ENCODE assay signal across 19 cellular contexts in genomic region chrX:87805829-87806490, GRCh38.
A peak's percentile ranks its signal among the peaks of the same experiment; 100 is the strongest.
DNase-seq lines count a peak whose midpoint lies in the region; TF ChIP-seq lines count a peak whose summit lies in the region.
"Had no signal": no experiment of that assay in that cellular context is flagged by ENCODE, and none has a peak within 500 bp of the region (broad histone marks: within the 10 kb centered on the region; RNA-seq: fewer than 3 reads in every experiment).

No MANE protein-coding gene starts in this region.

- H2BK120ac ChIP-seq in trophoblast cell (ENCODE audit: insufficient read depth, low read length, poor library complexity) = no peak overlapping the region

- H3K4ac ChIP-seq in trophoblast cell (ENCODE audit: low read depth, low read length) = no peak overlapping the region

- H3K4me3 Mint-ChIP-seq in activated T-helper 1 cell treated with anti-CD3 and anti-CD28 coated beads, Interleukin-12 subunit alpha, Interleukin-12 subunit beta, Interleukin-2, Interleukin-4 antibody, amounts not matched to agents 30 ng/mL and 10 ng/mL and 1 ng/mL, durations not matched to agents 14 hours and 24 hours and 36 hours = no peak overlapping the region
- H3K4me3 Mint-ChIP-seq: activated CD4-positive, alpha-beta T cell treated with anti-CD3 and anti-CD28 coated beads for 36 hours; CD8-positive, alpha-beta T cell had no signal

- no peak overlapping the region for H2AFZ ChIP-seq in hepatocyte
- H2AFZ ChIP-seq in trophoblast cell (ENCODE audit: insufficient read depth, low read length, poor library complexity) = no peak overlapping the region
- no peak overlapping the region for H2AFZ ChIP-seq in GM23248

- H2BK5ac ChIP-seq in trophoblast cell (ENCODE audit: low read depth, low read length, poor library complexity) = no peak overlapping the region

- H3K9me3 Mint-ChIP-seq in activated T-helper 1 cell treated with anti-CD3 and anti-CD28 coated beads, Interleukin-12 subunit alpha, Interleukin-12 subunit beta, Interleukin-2, Interleukin-4 antibody, amounts not matched to agents 30 ng/mL and 10 ng/mL and 1 ng/mL, durations not matched to agents 14 hours and 24 hours and 36 hours = no peaks in the 10 kb centered on the region
- H3K9me3 Mint-ChIP-seq: CD8-positive, alpha-beta T cell had no signal

- H3K36me3 Mint-ChIP-seq in activated T-helper 1 cell treated with anti-CD3 and anti-CD28 coated beads, Interleukin-12 subunit alpha, Interleukin-12 subunit beta, Interleukin-2, Interleukin-4 antibody, amounts not matched to agents 30 ng/mL and 10 ng/mL and 1 ng/mL, durations not matched to agents 14 hours and 24 hours and 36 hours (ENCODE audit: low read depth) = no peaks in the 10 kb centered on the region
- H3K36me3 Mint-ChIP-seq: CD8-positive, alpha-beta T cell had no signal

- no peaks in the 10 kb centered on the region for H3K9me2 ChIP-seq in hepatocyte (replicated peaks; ENCODE audit: insufficient read depth)
- no peaks in the 10 kb centered on the region for H3K9me2 ChIP-seq in GM23248 (ENCODE audit: insufficient read depth)

- no peaks in the 10 kb centered on the region for H3F3A ChIP-seq in GM23248 (ENCODE audit: insufficient read depth)

- in situ Hi-C loops in GM23248 (cut with MboI) = no loop called here

- H3K27me3 ChIP-seq in hepatocyte (no peaks in the 10 kb centered on the region), trophoblast cell (ENCODE audit: insufficient read depth, low read length) (no peaks in the 10 kb centered on the region), GM23248 (replicated peaks; ENCODE audit: insufficient read depth) (no peaks in the 10 kb centered on the region)

- H3K79me1 ChIP-seq in trophoblast cell (ENCODE audit: low read length) = no peaks in the 10 kb centered on the region

- intact Hi-C loops in activated T-helper 1 cell treated with anti-CD3 and anti-CD28 coated beads, Interleukin-12 subunit alpha, Interleukin-12 subunit beta, Interleukin-2, Interleukin-4 antibody, amounts not matched to agents 30 ng/mL and 10 ng/mL and 1 ng/mL, durations not matched to agents 14 hours and 24 hours and 36 hours (cut with micrococcal nuclease) = no loop called here

- peak overlapping the region; percentile 10 for H3K4me2 ChIP-seq in hepatocyte
- H3K4me2 ChIP-seq in trophoblast cell (ENCODE audit: low read length) = no peak overlapping the region
- no peak overlapping the region for H3K4me2 ChIP-seq in GM23248 (ENCODE audit: unreplicated experiment)

- H3K9me3 ChIP-seq in hepatocyte (ENCODE audit: low read depth) = no peaks in the 10 kb centered on the region
- no peaks in the 10 kb centered on the region for H3K9me3 ChIP-seq in trophoblast cell (ENCODE audit: insufficient read depth, low read depth, low read length)
- no peaks in the 10 kb centered on the region for H3K9me3 ChIP-seq in GM23248 (ENCODE audit: low read depth)

- H3K18ac ChIP-seq in trophoblast cell (ENCODE audit: low read length) = no peak overlapping the region

- DNase-seq in M059J (ENCODE audit: low read depth) (peak; percentile 0), cardiac fibroblast (ENCODE audit: low read depth in 2 of 2) (peak; percentile 4 to 64), hepatocyte (ENCODE audit: low spot score) (peak; percentile 10), trophoblast cell (peak in 1 of 2 donors; percentile 25), DMS53 treated with DMSO at 0.1 percent for 48 hours (lab: John Stamatoyannopoulos, UW; ENCODE audit: unreplicated experiment) (no peak), GM23248 (no peak), caudate nucleus (lab: John Stamatoyannopoulos, UW) (no peak)
- DNase-seq in activated T-helper 1 cell treated with anti-CD3 and anti-CD28 coated beads, Interleukin-12 subunit alpha, Interleukin-12 subunit beta, Interleukin-2, Interleukin-4 antibody, amounts not matched to agents 30 ng/mL and 10 ng/mL and 1 ng/mL, durations not matched to agents 14 hours and 24 hours and 36 hours (ENCODE audit: low spot score) = no peak
- DNase-seq: activated CD4-positive, alpha-beta T cell treated with anti-CD3 and anti-CD28 coated beads for 36 hours; CD8-positive, alpha-beta T cell; DND-41; hypothalamus; left colon; mucosa of descending colon; NCI-H2029; NCI-H446 treated with DMSO at 0.1 percent for 48 hours; NK-92 treated with Interleukin-12 subunit alpha and Interleukin-12 subunit beta, amount 100 ng/mL, for 24 hours had no signal

- H3K9ac ChIP-seq in trophoblast cell (ENCODE audit: low read length) (no peak overlapping the region), GM23248 (no peak overlapping the region)

- no peak overlapping the region for H4K91ac ChIP-seq in trophoblast cell (ENCODE audit: low read depth, low read length)

- TF ChIP-seq CTCF in cardiac fibroblast (IDR thresholded peaks at IDR 0.05; ENCODE audit: low read depth, low read length) (no peak), hepatocyte (IDR thresholded peaks at IDR 0.05; ENCODE audit: poor library complexity) (no peak)

- H4K20me1 ChIP-seq in hepatocyte (ENCODE audit: insufficient read depth, poor library complexity, severe bottlenecking) (no peaks in the 10 kb centered on the region), GM23248 (ENCODE audit: insufficient read depth) (no peaks in the 10 kb centered on the region)

- no peak overlapping the region for H4K12ac ChIP-seq in trophoblast cell (ENCODE audit: low read depth, low read length)

- H3K36me3 ChIP-seq in hepatocyte (replicated peaks; ENCODE audit: insufficient read depth, low read depth) (no peaks in the 10 kb centered on the region), trophoblast cell (ENCODE audit: control insufficient read depth in 1 of 2, insufficient read depth in 2 of 2, low read length in 2 of 2) (no peaks in the 10 kb centered on the region), GM23248 (ENCODE audit: low read depth) (no peaks in the 10 kb centered on the region)

- H3K4me3 ChIP-seq in cardiac fibroblast (replicated peaks in 1 of 2; ENCODE audit: low read depth in 2 of 2, low read length in 2 of 2) (no peak overlapping the region), hepatocyte (no peak overlapping the region), trophoblast cell (ENCODE audit: low read depth, low read length) (no peak overlapping the region), GM23248 (no peak overlapping the region)
- H3K4me3 ChIP-seq: K562, mucosa of descending colon had no signal

- H3K4me1 ChIP-seq in hepatocyte (ENCODE audit: insufficient read depth) = no peaks in the 10 kb centered on the region
- H3K4me1 ChIP-seq in trophoblast cell (ENCODE audit: control insufficient read depth in 1 of 2, insufficient read depth in 2 of 2, low read length in 2 of 2) = no peaks in the 10 kb centered on the region
- H3K4me1 ChIP-seq in GM23248 (ENCODE audit: insufficient read depth) = no peaks in the 10 kb centered on the region

- H3K27ac Mint-ChIP-seq in activated T-helper 1 cell treated with anti-CD3 and anti-CD28 coated beads, Interleukin-12 subunit alpha, Interleukin-12 subunit beta, Interleukin-2, Interleukin-4 antibody, amounts not matched to agents 30 ng/mL and 10 ng/mL and 1 ng/mL, durations not matched to agents 14 hours and 24 hours and 36 hours = no peak overlapping the region
- H3K27ac Mint-ChIP-seq: activated CD4-positive, alpha-beta T cell treated with anti-CD3 and anti-CD28 coated beads for 36 hours; CD8-positive, alpha-beta T cell had no signal

- no peak overlapping the region for H2BK12ac ChIP-seq in trophoblast cell (ENCODE audit: low read length)

- no peak overlapping the region for H4K8ac ChIP-seq in trophoblast cell (ENCODE audit: low read depth, low read length)

- H3K79me2 ChIP-seq in hepatocyte = no peaks in the 10 kb centered on the region
- no peaks in the 10 kb centered on the region for H3K79me2 ChIP-seq in trophoblast cell (ENCODE audit: control insufficient read depth, insufficient read depth, low read length, poor library complexity)
- H3K79me2 ChIP-seq in GM23248 (ENCODE audit: insufficient read depth) = no peaks in the 10 kb centered on the region

- no peaks in the 10 kb centered on the region for H3K4me1 Mint-ChIP-seq in activated T-helper 1 cell treated with anti-CD3 and anti-CD28 coated beads, Interleukin-12 subunit alpha, Interleukin-12 subunit beta, Interleukin-2, Interleukin-4 antibody, amounts not matched to agents 30 ng/mL and 10 ng/mL and 1 ng/mL, durations not matched to agents 14 hours and 24 hours and 36 hours (ENCODE audit: low read depth)
- H3K4me1 Mint-ChIP-seq: activated CD4-positive, alpha-beta T cell treated with anti-CD3 and anti-CD28 coated beads for 36 hours had no signal

- no peaks in the 10 kb centered on the region for H3K27me3 Mint-ChIP-seq in activated T-helper 1 cell treated with anti-CD3 and anti-CD28 coated beads, Interleukin-12 subunit alpha, Interleukin-12 subunit beta, Interleukin-2, Interleukin-4 antibody, amounts not matched to agents 30 ng/mL and 10 ng/mL and 1 ng/mL, durations not matched to agents 14 hours and 24 hours and 36 hours (ENCODE audit: insufficient read depth)
- H3K27me3 Mint-ChIP-seq: activated CD4-positive, alpha-beta T cell treated with anti-CD3 and anti-CD28 coated beads for 36 hours had no signal

- no peak overlapping the region for H3K23ac ChIP-seq in trophoblast cell (ENCODE audit: low read length)

- H2AK5ac ChIP-seq in trophoblast cell (ENCODE audit: low read length) = no peak overlapping the region

- H3K14ac ChIP-seq in trophoblast cell (ENCODE audit: low read length) = no peak overlapping the region

- peak overlapping the region; percentile 25 for H3K27ac ChIP-seq in hepatocyte
- peak overlapping the region; percentile 25 for H3K27ac ChIP-seq in trophoblast cell (ENCODE audit: low read depth, low read length)
- H3K27ac ChIP-seq in GM23248 = no peak overlapping the region
- H3K27ac ChIP-seq in caudate nucleus (ENCODE audit: low read depth, low read length) = no peak overlapping the region
- H3K27ac ChIP-seq: RWPE1 had no signal

- WGBS in hepatocyte (ENCODE audit: low lambda C conversion rate, missing lambda C conversion rate) = 12% methylated on average over 5 of the region's 5 CpGs
- WGBS in trophoblast cell (ENCODE audit: extremely low coverage, insufficient coverage, insufficient read length) = no CpG with 5 or more reads among the region's 5 CpGs
- 5 to 7% methylated on average over 5 of the region's 5 CpGs for WGBS in GM23248 (ENCODE audit: low coverage in 1 of 2, low lambda C conversion rate in 2 of 2, missing lambda C conversion rate in 2 of 2), 2 experiments

Comparison
In these comparisons a context has a peak if more than half of its experiments do, and no peak if none do; other contexts are left out.
1. DNase-seq: peak in M059J (single experiment), cardiac fibroblast (2 of 2) and hepatocyte (single experiment); none in DMS53 treated with DMSO at 0.1 percent for 48 hours (single experiment), GM23248 (single experiment), activated T-helper 1 cell treated with anti-CD3 and anti-CD28 coated beads, Interleukin-12 subunit alpha, Interleukin-12 subunit beta, Interleukin-2, Interleukin-4 antibody, amounts not matched to agents 30 ng/mL and 10 ng/mL and 1 ng/mL, durations not matched to agents 14 hours and 24 hours and 36 hours (single experiment) and caudate nucleus (0 of 61).
2. H3K27ac ChIP-seq: peak in hepatocyte (single experiment) and trophoblast cell (single experiment); none in GM23248 (single experiment) and caudate nucleus (single experiment).